Comparison of ENCODE assay signal across 22 cellular contexts in genomic region chr10:98292976-98293375, GRCh38. TPM values are rescaled to one million over a fixed set of nuclear protein-coding genes. Genes with fewer than 3 reads are reported as not detected.
A peak's percentile ranks its signal among the peaks of the same experiment; 100 is the strongest.
DNase-seq lines count a peak whose midpoint lies in the region; ATAC-seq and TF ChIP-seq lines count a peak whose summit lies in the region.
"Had no signal": no experiment of that assay in that cellular context is flagged by ENCODE, and none has a peak within 500 bp of the region (broad histone marks: within the 10 kb centered on the region; RNA-seq: fewer than 3 reads in every experiment).

No MANE protein-coding gene starts in this region.

- H3K23ac ChIP-seq in neuronal stem cell (ENCODE audit: low read depth, low read length, poor library complexity): no peak overlapping the region

- peak overlapping the region in 2 of 10 donors; percentile 19 to 42 for H3K27ac ChIP-seq in heart right ventricle
- no peak overlapping the region for H3K27ac ChIP-seq in right atrium auricular region
- H3K27ac ChIP-seq in neuronal stem cell (replicated peaks; ENCODE audit: low read length): no peak overlapping the region
- H3K27ac ChIP-seq: SJSA1 had no signal

- H3K4me2 ChIP-seq in neuronal stem cell (ENCODE audit: insufficient read depth, low read length, poor library complexity, severe bottlenecking): no peak overlapping the region

- H2AFZ ChIP-seq in neuronal stem cell (ENCODE audit: low read length): no peak overlapping the region

- DNase-seq in heart right ventricle (no peak), right atrium auricular region (ENCODE audit: low spot score) (no peak), cerebellar cortex (ENCODE audit: low spot score) (peak; percentile 66), neuronal stem cell (ENCODE audit: low spot score) (no peak), NCI-H128 (lab: John Stamatoyannopoulos, UW; ENCODE audit: unreplicated experiment) (no peak), posterior vena cava (ENCODE audit: low spot score) (no peak), mucosa of gallbladder (ENCODE audit: low spot score) (no peak)
- DNase-seq: BE2C; CD4-positive, alpha-beta memory T cell; DMS153; H7; Kasumi-1; MM.1S; NCI-H1092; NCI-H146; NCI-H2081; NCI-H510A; NCI-H774; PC-3 had no signal

- H2BK120ac ChIP-seq in neuronal stem cell (ENCODE audit: low read depth, low read length): no peak overlapping the region

- H3K9ac ChIP-seq in neuronal stem cell (ENCODE audit: low read depth, low read length, poor library complexity): no peak overlapping the region

- 51 to 61% methylated on average over 4 of the region's 4 CpGs for WGBS in heart right ventricle, 2 donors
- WGBS in neuronal stem cell (ENCODE audit: extremely low coverage in 2 of 2, insufficient read length in 2 of 2, insufficient replicate concordance in 1 of 2), 2 donors: no CpG with 5 or more reads among the region's 4 CpGs

- H3K18ac ChIP-seq in neuronal stem cell (ENCODE audit: low read length): no peak overlapping the region

- no peak overlapping the region for H3K4ac ChIP-seq in neuronal stem cell (ENCODE audit: low read length)

- no peaks in the 10 kb centered on the region for H3K79me1 ChIP-seq in neuronal stem cell (ENCODE audit: low read depth, low read length)

- ATAC-seq in heart right ventricle (peak in 5 of 8 donors; percentile 28 to 61 (median 60)), HG02885 (IDR thresholded peaks at IDR 0.05; ENCODE audit: poor library complexity, unreplicated experiment) (no peak)
- ATAC-seq: GM12878, PC-3 had no signal

- intact Hi-C loops in heart right ventricle (cut with DNase I) (no loop called here), posterior vena cava (cut with DNase I) (loop anchor here in 1 of 2 donors (5.0 kb wide), 1 partner anchor 766 kb away; no protein-coding TSS in a partner anchor)

- H2AK5ac ChIP-seq in neuronal stem cell (ENCODE audit: low read depth, low read length): no peak overlapping the region

- no peaks in the 10 kb centered on the region for H3K36me3 ChIP-seq in heart right ventricle
- no peaks in the 10 kb centered on the region for H3K36me3 ChIP-seq in right atrium auricular region
- no peaks in the 10 kb centered on the region for H3K36me3 ChIP-seq in neuronal stem cell (replicated peaks in 1 of 2; ENCODE audit: control insufficient read depth in 2 of 2, insufficient read depth in 2 of 2, low read length in 2 of 2)
- H3K36me3 ChIP-seq: BE2C, SJSA1 had no signal

- H4K91ac ChIP-seq in neuronal stem cell (ENCODE audit: low read depth, low read length, poor library complexity): no peak overlapping the region

- H3K9me3 ChIP-seq in heart right ventricle: no peaks in the 10 kb centered on the region
- no peaks in the 10 kb centered on the region for H3K9me3 ChIP-seq in right atrium auricular region
- H3K9me3 ChIP-seq in neuronal stem cell (replicated peaks in 1 of 2; ENCODE audit: control insufficient read depth in 2 of 2, insufficient read depth in 1 of 2, low read depth in 1 of 2, low read length in 2 of 2): no peaks in the 10 kb centered on the region
- H3K9me3 ChIP-seq: BE2C, SJSA1 had no signal

- no peak overlapping the region for H2BK15ac ChIP-seq in neuronal stem cell (ENCODE audit: low read length)

- H4K8ac ChIP-seq in neuronal stem cell (ENCODE audit: low read depth, low read length): no peak overlapping the region

- H3K14ac ChIP-seq in neuronal stem cell (ENCODE audit: low read length): no peak overlapping the region

- H3K4me3 ChIP-seq in heart right ventricle (no peak overlapping the region), right atrium auricular region (no peak overlapping the region), neuronal stem cell (ENCODE audit: low read length in 2 of 2) (no peak overlapping the region)
- H3K4me3 ChIP-seq: GM12878, SJSA1 had no signal

- H3K27me3 ChIP-seq in heart right ventricle: peaks cover 0 to 9% (median 0%) of the 10 kb centered on the region in 7 donors
- H3K27me3 ChIP-seq in right atrium auricular region: no peaks in the 10 kb centered on the region
- H3K27me3 ChIP-seq in neuronal stem cell (ENCODE audit: control insufficient read depth in 3 of 3, insufficient read depth in 3 of 3, low read depth in 1 of 3, low read length in 3 of 3): peaks cover 0 to 33% (median 0%) of the 10 kb centered on the region in 3 experiments
- H3K27me3 ChIP-seq: BE2C, SJSA1 had no signal

- peak overlapping the region; percentile 20 for H2BK5ac ChIP-seq in neuronal stem cell (ENCODE audit: low read length)

- TF ChIP-seq CTCF in heart right ventricle (IDR thresholded peaks at IDR 0.05): no peak
- no peak for TF ChIP-seq CTCF in right atrium auricular region (IDR thresholded peaks at IDR 0.05)

- H2BK12ac ChIP-seq in neuronal stem cell (ENCODE audit: low read length): no peak overlapping the region

- H3K4me1 ChIP-seq in heart right ventricle (peaks cover 4 to 46% (median 28%) of the 10 kb centered on the region in 9 donors), right atrium auricular region (peaks cover 0 to 17% of the 10 kb centered on the region in 2 donors), neuronal stem cell (ENCODE audit: control insufficient read depth in 2 of 2, insufficient read depth in 1 of 2, low read depth in 1 of 2, low read length in 2 of 2) (peaks cover 0 to 6% of the 10 kb centered on the region in 2 donors)
- H3K4me1 ChIP-seq: BE2C, SJSA1 had no signal

RNA-seq across cellular contexts. Expression of gene LOXL4, which starts 25.0 kb away (rescaled TPM):
- total RNA-seq in heart right ventricle (10 to 100 TPM in 1 of 10 donors, 1 to 10 TPM in 8, under 1 TPM in 1; 0.72 to 13.5 (median 1.9) TPM), right atrium auricular region (1 to 10 TPM; 1.5 to 1.6 TPM), posterior vena cava (10 to 100 TPM in 1 of 2 donors, 1 to 10 TPM in 1; 7.6 to 10.9 TPM), mucosa of gallbladder (4.9 TPM)
- 1 to 10 TPM; 1.7 to 5.6 TPM for polyA plus RNA-seq in heart right ventricle
- 1.9 TPM for polyA plus RNA-seq in neuronal stem cell (2013, experiment 1 of 2)
- polyA plus RNA-seq in neuronal stem cell (2013, experiment 2 of 2): 1.9 TPM
- total RNA-seq: CD4-positive, alpha-beta memory T cell had no signal
